Comparison of ENCODE assay signal across 8 cellular contexts in the genomic region with DNA sequence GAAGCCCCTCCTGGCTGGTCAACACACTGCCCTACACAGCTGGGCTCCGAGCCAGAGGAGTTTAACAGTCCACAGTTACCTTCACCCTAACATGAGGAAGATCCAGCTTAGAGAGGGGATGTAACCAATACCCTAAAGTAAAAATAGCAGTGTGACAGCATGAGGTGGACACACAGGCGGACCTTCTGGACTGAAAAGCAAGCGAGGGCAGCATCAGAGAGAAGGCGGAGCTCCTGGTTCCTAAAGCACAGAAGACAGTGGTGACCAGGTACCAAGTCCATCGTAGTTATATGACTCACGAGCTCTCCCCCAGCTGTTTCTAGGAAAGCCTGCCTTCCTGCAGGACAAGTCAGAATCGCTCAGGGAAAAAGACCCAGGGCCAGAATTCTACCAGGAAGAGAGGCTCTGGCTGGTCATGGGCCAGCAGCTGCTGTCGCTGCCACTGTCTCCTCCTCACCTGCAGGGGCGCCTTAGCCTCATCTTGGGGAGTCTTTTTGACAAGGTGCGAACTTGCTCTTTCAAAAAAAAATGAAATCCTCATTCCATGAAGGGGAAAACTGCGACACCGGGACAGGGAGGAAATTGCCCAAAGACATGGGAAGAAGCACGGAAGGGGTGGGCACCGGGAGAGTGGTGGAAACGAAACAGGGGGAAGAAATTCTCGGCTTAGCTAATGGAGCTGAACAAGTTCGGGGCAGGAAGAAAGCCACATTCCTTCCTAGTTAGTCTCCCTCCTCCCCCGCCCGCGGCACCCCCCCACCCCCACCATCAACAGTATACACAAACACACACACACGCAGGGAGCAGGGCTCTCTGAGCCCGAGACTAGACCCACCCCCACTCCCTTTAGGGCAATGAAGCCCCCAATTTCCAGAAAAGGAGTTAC. TPM values are rescaled to one million over a fixed set of nuclear protein-coding genes. Genes with fewer than 3 reads are reported as not detected.
DNase-seq lines count a peak whose midpoint lies in the region; ATAC-seq and TF ChIP-seq lines count a peak whose summit lies in the region.

No MANE protein-coding gene starts in this region.

- no peak for ATAC-seq in HG03432 (IDR thresholded peaks at IDR 0.05; ENCODE audit: unreplicated experiment)
- ATAC-seq in GM19023 (IDR thresholded peaks at IDR 0.05; ENCODE audit: unreplicated experiment): no peak

- peak; percentile 79 for DNase-seq in D341Med (ENCODE audit: low spot score)
- peak; percentile 69 for DNase-seq in HPDE6-E6E7 (ENCODE audit: extremely low spot score)
- DNase-seq in RKO (ENCODE audit: low spot score): peak; percentile 88
- DNase-seq in head of caudate nucleus: peak in 34 of 42 donors; percentile 47 to 81 (median 63)
- DNase-seq in progenitor cell of endocrine pancreas (ENCODE audit: low spot score, unreplicated experiment): peak; percentile 35

- H3K27me3 Mint-ChIP-seq in activated naive CD4-positive, alpha-beta T cell treated with anti-CD3 and anti-CD28 coated beads, Interleukin-2, amount 50 U/mL, for 24 hours: no peaks in the 10 kb centered on the region
- H3K27me3 Mint-ChIP-seq in progenitor cell of endocrine pancreas: no peaks in the 10 kb centered on the region

- H3K4me1 Mint-ChIP-seq in activated naive CD4-positive, alpha-beta T cell treated with anti-CD3 and anti-CD28 coated beads, Interleukin-2, amount 50 U/mL, for 24 hours: peaks cover 32% of the 10 kb centered on the region
- peaks cover 19% of the 10 kb centered on the region for H3K4me1 Mint-ChIP-seq in progenitor cell of endocrine pancreas (ENCODE audit: low read depth)

- H3K9me3 Mint-ChIP-seq in activated naive CD4-positive, alpha-beta T cell treated with anti-CD3 and anti-CD28 coated beads, Interleukin-2, amount 50 U/mL, for 24 hours: no peaks in the 10 kb centered on the region
- no peaks in the 10 kb centered on the region for H3K9me3 Mint-ChIP-seq in progenitor cell of endocrine pancreas (ENCODE audit: low read depth)

- H3K4me3 Mint-ChIP-seq in activated naive CD4-positive, alpha-beta T cell treated with anti-CD3 and anti-CD28 coated beads, Interleukin-2, amount 50 U/mL, for 24 hours: peak overlapping the region; percentile 99
- peak overlapping the region; percentile 84 for H3K4me3 Mint-ChIP-seq in progenitor cell of endocrine pancreas (ENCODE audit: low read depth)

- H3K36me3 Mint-ChIP-seq in activated naive CD4-positive, alpha-beta T cell treated with anti-CD3 and anti-CD28 coated beads, Interleukin-2, amount 50 U/mL, for 24 hours: no peaks in the 10 kb centered on the region
- H3K36me3 Mint-ChIP-seq in progenitor cell of endocrine pancreas (ENCODE audit: insufficient read depth): no peaks in the 10 kb centered on the region

- TF ChIP-seq CTCF in progenitor cell of endocrine pancreas (IDR thresholded peaks at IDR 0.05; ENCODE audit: unreplicated experiment): peak; percentile 82

- intact Hi-C loops in head of caudate nucleus (cut with DNase I): loop anchor here (10.0 kb wide), 1 partner anchor 55 kb away; no protein-coding TSS in a partner anchor

- peak overlapping the region; percentile 96 for H3K27ac Mint-ChIP-seq in activated naive CD4-positive, alpha-beta T cell treated with anti-CD3 and anti-CD28 coated beads, Interleukin-2, amount 50 U/mL, for 24 hours
- H3K27ac Mint-ChIP-seq in progenitor cell of endocrine pancreas: peak overlapping the region; percentile 97

RNA-seq across cellular contexts. Expression of gene ELL, which starts 1.7 kb away (rescaled TPM):
- 13.8 and 15.5 TPM in 2 replicates for total RNA-seq in progenitor cell of endocrine pancreas

RNA-seq across cellular contexts. Expression of gene FKBP8, which starts 23.2 kb away (rescaled TPM):
- total RNA-seq in progenitor cell of endocrine pancreas: 216 and 220 TPM in 2 replicates

RNA-seq across cellular contexts. Expression of gene KXD1, which starts 37.5 kb away (rescaled TPM):
- total RNA-seq in progenitor cell of endocrine pancreas: 77.7 and 82.8 TPM in 2 replicates

RNA-seq across cellular contexts. Expression of gene UBA52, which starts 51.5 kb away (rescaled TPM):
- total RNA-seq in progenitor cell of endocrine pancreas: 951 and 968 TPM in 2 replicates

Comparison
In these comparisons a context has a peak if more than half of its experiments do, and no peak if none do; other contexts are left out.
1. DNase-seq: peak in every context shown above with its lines; median percentile 88 in RKO; 79 in D341Med; 69 in HPDE6-E6E7; 63 in head of caudate nucleus; 35 in progenitor cell of endocrine pancreas.